In genomic region chr10:114770009-114770408, GRCh38 we compare ENCODE assay signal across 23 cellular contexts.
"Had no signal": no experiment of that assay in that cellular context is flagged by ENCODE, and none has a peak within 500 bp of the region (broad histone marks: within the 10 kb centered on the region; RNA-seq: fewer than 3 reads in every experiment).

No MANE protein-coding gene starts in this region.

- H3K4me3 Mint-ChIP-seq: activated CD4-positive, alpha-beta T cell treated with anti-CD3 and anti-CD28 coated beads for 36 hours; activated CD8-positive, alpha-beta T cell treated with anti-CD3 and anti-CD28 coated beads, Interleukin-2, amount 10 ng/mL, durations not matched to agents 7 days and 5 days; central memory CD8-positive, alpha-beta T cell; T-helper 2 cell treated with Interferon-gamma antibody and Interleukin-4, amounts not matched to agents 5 μg/mL and 100 μg/mL, for 36 hours had no signal

- H3K4me3 ChIP-seq: esophagus muscularis mucosa, left ventricle myocardium inferior, lung, mucosa of descending colon, right atrium auricular region, smooth muscle cell, suprapubic skin, tibial artery had no signal

- ATAC-seq: activated CD4-positive, alpha-beta T cell treated with anti-CD3 and anti-CD28 coated beads for 36 hours; activated CD8-positive, alpha-beta T cell treated with anti-CD3 and anti-CD28 coated beads, Interleukin-2, amount 10 ng/mL, durations not matched to agents 7 days and 5 days; foreskin keratinocyte; mucosa of descending colon had no signal

- H3K36me3 ChIP-seq: esophagus muscularis mucosa, left ventricle myocardium inferior, right atrium auricular region, suprapubic skin, tibial artery had no signal

- H3K9me3 Mint-ChIP-seq: activated naive CD4-positive, alpha-beta T cell treated with anti-CD3 and anti-CD28 coated beads, Interleukin-2, amount 50 U/mL, for 72 hours; activated T-helper 2 cell treated with anti-CD3 and anti-CD28 coated beads, Interferon-gamma antibody, Interleukin-2, Interleukin-4, amounts not matched to agents 10 μg/mL and 5 μg/mL and 100 μg/mL, durations not matched to agents 14 hours and 24 hours and 36 hours; central memory CD8-positive, alpha-beta T cell; T-helper 2 cell treated with Interferon-gamma antibody and Interleukin-4, amounts not matched to agents 5 μg/mL and 100 μg/mL, for 36 hours had no signal

- H3K9me3 ChIP-seq: esophagus muscularis mucosa, left ventricle myocardium inferior, mucosa of descending colon, right atrium auricular region, suprapubic skin, tibial artery had no signal

- H3K27ac ChIP-seq: esophagus muscularis mucosa, foreskin keratinocyte, right atrium auricular region, suprapubic skin, tibial artery had no signal

- DNase-seq: activated CD4-positive, alpha-beta T cell treated with anti-CD3 and anti-CD28 coated beads for 36 hours; activated CD4-positive, CD25-positive, alpha-beta regulatory T cell; activated CD8-positive, alpha-beta T cell treated with anti-CD3 and anti-CD28 coated beads, Interleukin-2, amount 10 ng/mL, durations not matched to agents 7 days and 5 days; dermis blood vessel endothelial cell; effector CD4-positive, alpha-beta T cell; foreskin keratinocyte; left ventricle myocardium inferior; mesendoderm; mucosa of descending colon; nucleus accumbens; stimulated activated CD4-positive, alpha-beta T cell treated with anti-CD3 and anti-CD28 coated beads, Interleukin-1b, Interleukin-23, amount 100 ng/mL, for 48 hours; stimulated activated CD4-positive, alpha-beta T cell treated with anti-CD3 and anti-CD28 coated beads, Interleukin-4, amount 100 ng/mL, for 4 hours; stimulated activated naive CD4-positive, alpha-beta T cell; tibial artery had no signal

- H3K27ac Mint-ChIP-seq: activated CD4-positive, alpha-beta T cell treated with anti-CD3 and anti-CD28 coated beads for 36 hours; activated CD8-positive, alpha-beta T cell treated with anti-CD3 and anti-CD28 coated beads, Interleukin-2, amount 10 ng/mL, durations not matched to agents 7 days and 5 days; activated naive CD4-positive, alpha-beta T cell treated with anti-CD3 and anti-CD28 coated beads, Interleukin-2, amount 50 U/mL, for 72 hours; activated T-helper 2 cell treated with anti-CD3 and anti-CD28 coated beads, Interferon-gamma antibody, Interleukin-2, Interleukin-4, amounts not matched to agents 10 μg/mL and 5 μg/mL and 100 μg/mL, durations not matched to agents 14 hours and 24 hours and 36 hours had no signal

- H3K27me3 ChIP-seq: right atrium auricular region, tibial artery had no signal

- H3K36me3 Mint-ChIP-seq: activated naive CD4-positive, alpha-beta T cell treated with anti-CD3 and anti-CD28 coated beads, Interleukin-2, amount 50 U/mL, for 72 hours had no signal
